Comparison of ENCODE assay signal across 9 cellular contexts in the genomic region with DNA sequence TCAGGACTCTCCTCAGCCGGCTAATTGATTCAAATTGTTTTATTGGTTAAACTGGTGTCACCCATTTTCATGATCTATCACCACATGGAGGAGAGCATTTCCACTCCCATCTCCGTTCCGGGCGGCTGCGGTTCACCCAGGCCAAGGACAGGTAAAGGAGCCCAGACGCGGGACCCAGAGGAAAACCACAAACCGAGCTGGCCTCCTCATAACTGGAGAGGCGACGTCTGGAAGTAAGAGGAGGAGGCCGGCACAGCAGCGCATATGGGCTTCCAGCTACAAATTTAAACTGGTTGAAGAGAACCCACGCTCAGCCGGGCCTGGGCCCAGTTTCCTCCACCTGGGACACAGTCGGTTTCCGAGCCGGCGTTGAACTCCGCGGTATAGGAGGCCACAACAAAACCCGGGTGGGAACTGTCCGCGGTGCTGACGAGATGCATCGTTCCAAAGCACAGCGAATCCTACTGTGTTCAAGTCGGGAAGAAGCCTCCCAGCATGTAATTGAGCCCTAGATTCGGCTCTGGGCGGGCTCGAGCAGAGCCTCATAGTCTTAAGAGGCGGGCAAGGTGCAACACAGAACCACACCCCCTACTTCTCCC. TPM values are rescaled to one million over a fixed set of nuclear protein-coding genes. Genes with fewer than 3 reads are reported as not detected.
DNase-seq lines count a peak whose midpoint lies in the region; ATAC-seq and TF ChIP-seq lines count a peak whose summit lies in the region.
"Had no signal": no experiment of that assay in that cellular context is flagged by ENCODE, and none has a peak within 500 bp of the region (broad histone marks: within the 10 kb centered on the region; RNA-seq: fewer than 3 reads in every experiment).

No MANE protein-coding gene starts in this region.

- H3K4me1 ChIP-seq in heart left ventricle (peaks cover 0 to 6% (median 0%) of the 10 kb centered on the region in 12 donors), iPS-15b (ENCODE audit: control insufficient read depth, insufficient read depth, low read length) (peaks cover 20% of the 10 kb centered on the region), aorta (ENCODE audit: control insufficient read depth in 1 of 2, insufficient read depth in 2 of 2, low read length in 2 of 2) (no peaks in the 10 kb centered on the region)
- no peaks in the 10 kb centered on the region for H3K4me1 ChIP-seq in CD8-positive, alpha-beta memory T cell (ENCODE audit: insufficient read depth, low read length)

- H3K27ac Mint-ChIP-seq in activated CD8-positive, alpha-beta T cell treated with anti-CD3 and anti-CD28 coated beads, Interleukin-2, amount 10 ng/mL, durations not matched to agents 7 days and 5 days: no peak overlapping the region
- H3K27ac Mint-ChIP-seq in CD8-positive, alpha-beta memory T cell: no peak overlapping the region

- peaks cover 32 to 100% (median 77%) of the 10 kb centered on the region in 9 donors for H3K27me3 ChIP-seq in heart left ventricle
- peaks cover 100% of the 10 kb centered on the region for H3K27me3 ChIP-seq in iPS-15b (ENCODE audit: control insufficient read depth, insufficient read depth, low read length)
- peaks cover 0 to 2% of the 10 kb centered on the region in 2 donors for H3K27me3 ChIP-seq in aorta (ENCODE audit: control insufficient read depth in 1 of 2, insufficient read depth in 2 of 2, low read length in 1 of 2)
- H3K27me3 ChIP-seq in CD8-positive, alpha-beta memory T cell (ENCODE audit: insufficient read depth, low read length, poor library complexity, severe bottlenecking): peaks cover 35% of the 10 kb centered on the region

- no peaks in the 10 kb centered on the region for H3K36me3 Mint-ChIP-seq in activated CD8-positive, alpha-beta T cell treated with anti-CD3 and anti-CD28 coated beads, Interleukin-2, amount 10 ng/mL, durations not matched to agents 7 days and 5 days (ENCODE audit: low read depth)
- H3K36me3 Mint-ChIP-seq in CD8-positive, alpha-beta memory T cell: no peaks in the 10 kb centered on the region

- H3K9me3 Mint-ChIP-seq in activated CD8-positive, alpha-beta T cell treated with anti-CD3 and anti-CD28 coated beads, Interleukin-2, amount 10 ng/mL, durations not matched to agents 7 days and 5 days (ENCODE audit: insufficient read depth): no peaks in the 10 kb centered on the region
- H3K9me3 Mint-ChIP-seq in CD8-positive, alpha-beta memory T cell: peaks cover 0 to 20% (median 6%) of the 10 kb centered on the region in 5 donors

- intact Hi-C loops in heart left ventricle (cut with DNase I) (no loop called here), Right ventricle myocardium inferior (cut with DNase I) (no loop called here), aorta (cut with DNase I) (no loop called here)

- TF ChIP-seq CTCF in heart left ventricle (IDR thresholded peaks at IDR 0.05): no peak

- 2 to 6% (median 4%) methylated on average over 19 to 31 of the region's 31 CpGs for WGBS in heart left ventricle, 4 donors
- WGBS in aorta, 2 donors: 1 to 2% methylated on average over 31 of the region's 31 CpGs

- H3K27ac ChIP-seq in heart left ventricle: no peak overlapping the region
- no peak overlapping the region for H3K27ac ChIP-seq in aorta (ENCODE audit: low read depth in 1 of 2, low read length in 2 of 2)
- H3K27ac ChIP-seq in CD8-positive, alpha-beta memory T cell (ENCODE audit: low read depth, low read length): no peak overlapping the region

- DNase-seq in heart left ventricle: peak in 3 of 5 donors; percentile 42 to 69 (median 55)
- no peak for DNase-seq in Right ventricle myocardium inferior (ENCODE audit: missing footprints)
- DNase-seq in activated CD8-positive, alpha-beta T cell treated with anti-CD3 and anti-CD28 coated beads, Interleukin-2, amount 10 ng/mL, durations not matched to agents 7 days and 5 days: peak; percentile 65
- peak in 1 of 2 donors; percentile 79 for DNase-seq in aorta
- DNase-seq in CD8-positive, alpha-beta memory T cell: no peak
- no peak for DNase-seq in effector CD8-positive, alpha-beta T cell (lab: John Stamatoyannopoulos, UW)
- DNase-seq: NCI-H187 treated with DMSO at 0.1 percent for 48 hours had no signal

- no peaks in the 10 kb centered on the region for H3K36me3 ChIP-seq in heart left ventricle
- no peaks in the 10 kb centered on the region for H3K36me3 ChIP-seq in iPS-15b (ENCODE audit: control insufficient read depth, insufficient read depth, low read length)
- no peaks in the 10 kb centered on the region for H3K36me3 ChIP-seq in aorta (ENCODE audit: control insufficient read depth in 1 of 2, insufficient read depth in 2 of 2, low read length in 1 of 2)
- no peaks in the 10 kb centered on the region for H3K36me3 ChIP-seq in CD8-positive, alpha-beta memory T cell (ENCODE audit: insufficient read depth, low read length)

- H3K9ac ChIP-seq in iPS-15b (ENCODE audit: low read depth, low read length): no peak overlapping the region

- H3K9me3 ChIP-seq in heart left ventricle (no peaks in the 10 kb centered on the region), iPS-15b (ENCODE audit: control insufficient read depth, insufficient read depth, low read length) (no peaks in the 10 kb centered on the region), aorta (ENCODE audit: control insufficient read depth, low read length) (peaks cover 8% of the 10 kb centered on the region)
- H3K9me3 ChIP-seq in CD8-positive, alpha-beta memory T cell (ENCODE audit: low read length): no peaks in the 10 kb centered on the region

- peaks cover 65% of the 10 kb centered on the region for H3K27me3 Mint-ChIP-seq in activated CD8-positive, alpha-beta T cell treated with anti-CD3 and anti-CD28 coated beads, Interleukin-2, amount 10 ng/mL, durations not matched to agents 7 days and 5 days (ENCODE audit: low read depth)
- H3K27me3 Mint-ChIP-seq in CD8-positive, alpha-beta memory T cell: peaks cover 70 to 90% of the 10 kb centered on the region in 2 donors

- ATAC-seq in heart left ventricle (peak in 3 of 4 donors; percentile 50 to 63 (median 51)), Right ventricle myocardium inferior (no peak), aorta (ENCODE audit: low FRiP score) (peak; percentile 53), GM18520 (IDR thresholded peaks at IDR 0.05; ENCODE audit: unreplicated experiment) (no peak)
- ATAC-seq in activated CD8-positive, alpha-beta T cell treated with anti-CD3 and anti-CD28 coated beads, Interleukin-2, amount 10 ng/mL, durations not matched to agents 7 days and 5 days: peak; percentile 53

- H3K4me3 ChIP-seq in heart left ventricle (no peak overlapping the region), iPS-15b (ENCODE audit: low read depth, low read length) (peak overlapping the region; percentile 30), aorta (ENCODE audit: low read length in 2 of 2) (no peak overlapping the region)
- H3K4me3 ChIP-seq in CD8-positive, alpha-beta memory T cell (ENCODE audit: low read length): no peak overlapping the region

- POLR2A ChIA-PET in activated CD8-positive, alpha-beta T cell treated with anti-CD3 and anti-CD28 coated beads, Interleukin-2, amount 10 ng/mL, durations not matched to agents 7 days and 5 days (lab: Charles Lee): no interaction called here
- POLR2A ChIA-PET in CD8-positive, alpha-beta memory T cell (lab: Charles Lee): no interaction called here

- TF ChIP-seq POLR2A in heart left ventricle (IDR thresholded peaks at IDR 0.05): no peak

- no peak overlapping the region for H3K4me3 Mint-ChIP-seq in activated CD8-positive, alpha-beta T cell treated with anti-CD3 and anti-CD28 coated beads, Interleukin-2, amount 10 ng/mL, durations not matched to agents 7 days and 5 days
- H3K4me3 Mint-ChIP-seq in CD8-positive, alpha-beta memory T cell: no peak overlapping the region

- CTCF ChIA-PET in activated CD8-positive, alpha-beta T cell treated with anti-CD3 and anti-CD28 coated beads, Interleukin-2, amount 10 ng/mL, durations not matched to agents 7 days and 5 days (lab: Charles Lee): no interaction called here
- CTCF ChIA-PET in CD8-positive, alpha-beta memory T cell (lab: Charles Lee): no interaction called here

- H3K4me1 Mint-ChIP-seq in activated CD8-positive, alpha-beta T cell treated with anti-CD3 and anti-CD28 coated beads, Interleukin-2, amount 10 ng/mL, durations not matched to agents 7 days and 5 days (ENCODE audit: low read depth): no peaks in the 10 kb centered on the region
- peaks cover 0 to 5% (median 0%) of the 10 kb centered on the region in 3 donors for H3K4me1 Mint-ChIP-seq in CD8-positive, alpha-beta memory T cell

RNA-seq across cellular contexts. Expression of gene SKOR2, which starts 3.0 kb away (rescaled TPM):
- total RNA-seq in heart left ventricle: not detected
- polyA plus RNA-seq in heart left ventricle: not detected
- not detected for total RNA-seq in Right ventricle myocardium inferior
- total RNA-seq in activated CD8-positive, alpha-beta T cell treated with anti-CD3 and anti-CD28 coated beads, Interleukin-2, amount 10 ng/mL, durations not matched to agents 7 days and 5 days: not detected
- total RNA-seq in aorta: not detected
- polyA plus RNA-seq in aorta: not detected
- total RNA-seq in CD8-positive, alpha-beta memory T cell: not detected
- polyA plus RNA-seq in CD8-positive, alpha-beta memory T cell: not detected

Comparison
In these comparisons a context has a peak if more than half of its experiments do, and no peak if none do; other contexts are left out.
1. ATAC-seq: peak in heart left ventricle (3 of 4), activated CD8-positive, alpha-beta T cell treated with anti-CD3 and anti-CD28 coated beads, Interleukin-2, amount 10 ng/mL, durations not matched to agents 7 days and 5 days (single experiment) and aorta (single experiment); none in Right ventricle myocardium inferior (single experiment) and GM18520 (single experiment).
2. DNase-seq: peak in heart left ventricle (3 of 5) and activated CD8-positive, alpha-beta T cell treated with anti-CD3 and anti-CD28 coated beads, Interleukin-2, amount 10 ng/mL, durations not matched to agents 7 days and 5 days (single experiment); none in Right ventricle myocardium inferior (single experiment), CD8-positive, alpha-beta memory T cell (0 of 5) and effector CD8-positive, alpha-beta T cell (single experiment).